1 cellular context compared by ENCODE assay signal in the genomic region with DNA sequence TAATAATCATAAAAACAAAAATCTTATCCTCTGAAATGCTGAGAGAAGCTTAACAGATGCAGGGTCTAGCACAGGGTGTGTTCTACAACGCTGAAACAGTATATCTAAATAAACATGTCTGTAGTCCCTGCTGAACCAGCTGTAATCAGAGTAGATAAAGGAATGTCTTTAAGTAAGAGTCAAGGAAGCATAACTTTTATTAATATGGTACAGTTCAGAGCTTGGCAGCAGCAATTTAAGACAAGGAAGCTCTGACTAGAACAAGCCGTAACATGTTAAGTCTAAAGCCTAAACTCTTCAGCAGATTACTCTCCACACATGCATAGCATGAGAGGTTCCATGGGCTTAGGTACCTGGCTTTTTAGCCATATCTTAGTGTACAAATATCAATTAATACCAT.
TF ChIP-seq lines count a peak whose summit lies in the region.

No MANE protein-coding gene starts in this region.

TF ChIP-seq in GM23338, 12 proteins besides CTCF, POLR2A, EP300 and RAD21 (continued from another document):
- TF ChIP-seq ETS1 (IDR thresholded peaks at IDR 0.05) = no peak
- no peak for TF ChIP-seq ZNF331 (CRISPR knock-in tag; IDR thresholded peaks at IDR 0.05; ENCODE audit: low read depth)
- TF ChIP-seq, protein P1, sequence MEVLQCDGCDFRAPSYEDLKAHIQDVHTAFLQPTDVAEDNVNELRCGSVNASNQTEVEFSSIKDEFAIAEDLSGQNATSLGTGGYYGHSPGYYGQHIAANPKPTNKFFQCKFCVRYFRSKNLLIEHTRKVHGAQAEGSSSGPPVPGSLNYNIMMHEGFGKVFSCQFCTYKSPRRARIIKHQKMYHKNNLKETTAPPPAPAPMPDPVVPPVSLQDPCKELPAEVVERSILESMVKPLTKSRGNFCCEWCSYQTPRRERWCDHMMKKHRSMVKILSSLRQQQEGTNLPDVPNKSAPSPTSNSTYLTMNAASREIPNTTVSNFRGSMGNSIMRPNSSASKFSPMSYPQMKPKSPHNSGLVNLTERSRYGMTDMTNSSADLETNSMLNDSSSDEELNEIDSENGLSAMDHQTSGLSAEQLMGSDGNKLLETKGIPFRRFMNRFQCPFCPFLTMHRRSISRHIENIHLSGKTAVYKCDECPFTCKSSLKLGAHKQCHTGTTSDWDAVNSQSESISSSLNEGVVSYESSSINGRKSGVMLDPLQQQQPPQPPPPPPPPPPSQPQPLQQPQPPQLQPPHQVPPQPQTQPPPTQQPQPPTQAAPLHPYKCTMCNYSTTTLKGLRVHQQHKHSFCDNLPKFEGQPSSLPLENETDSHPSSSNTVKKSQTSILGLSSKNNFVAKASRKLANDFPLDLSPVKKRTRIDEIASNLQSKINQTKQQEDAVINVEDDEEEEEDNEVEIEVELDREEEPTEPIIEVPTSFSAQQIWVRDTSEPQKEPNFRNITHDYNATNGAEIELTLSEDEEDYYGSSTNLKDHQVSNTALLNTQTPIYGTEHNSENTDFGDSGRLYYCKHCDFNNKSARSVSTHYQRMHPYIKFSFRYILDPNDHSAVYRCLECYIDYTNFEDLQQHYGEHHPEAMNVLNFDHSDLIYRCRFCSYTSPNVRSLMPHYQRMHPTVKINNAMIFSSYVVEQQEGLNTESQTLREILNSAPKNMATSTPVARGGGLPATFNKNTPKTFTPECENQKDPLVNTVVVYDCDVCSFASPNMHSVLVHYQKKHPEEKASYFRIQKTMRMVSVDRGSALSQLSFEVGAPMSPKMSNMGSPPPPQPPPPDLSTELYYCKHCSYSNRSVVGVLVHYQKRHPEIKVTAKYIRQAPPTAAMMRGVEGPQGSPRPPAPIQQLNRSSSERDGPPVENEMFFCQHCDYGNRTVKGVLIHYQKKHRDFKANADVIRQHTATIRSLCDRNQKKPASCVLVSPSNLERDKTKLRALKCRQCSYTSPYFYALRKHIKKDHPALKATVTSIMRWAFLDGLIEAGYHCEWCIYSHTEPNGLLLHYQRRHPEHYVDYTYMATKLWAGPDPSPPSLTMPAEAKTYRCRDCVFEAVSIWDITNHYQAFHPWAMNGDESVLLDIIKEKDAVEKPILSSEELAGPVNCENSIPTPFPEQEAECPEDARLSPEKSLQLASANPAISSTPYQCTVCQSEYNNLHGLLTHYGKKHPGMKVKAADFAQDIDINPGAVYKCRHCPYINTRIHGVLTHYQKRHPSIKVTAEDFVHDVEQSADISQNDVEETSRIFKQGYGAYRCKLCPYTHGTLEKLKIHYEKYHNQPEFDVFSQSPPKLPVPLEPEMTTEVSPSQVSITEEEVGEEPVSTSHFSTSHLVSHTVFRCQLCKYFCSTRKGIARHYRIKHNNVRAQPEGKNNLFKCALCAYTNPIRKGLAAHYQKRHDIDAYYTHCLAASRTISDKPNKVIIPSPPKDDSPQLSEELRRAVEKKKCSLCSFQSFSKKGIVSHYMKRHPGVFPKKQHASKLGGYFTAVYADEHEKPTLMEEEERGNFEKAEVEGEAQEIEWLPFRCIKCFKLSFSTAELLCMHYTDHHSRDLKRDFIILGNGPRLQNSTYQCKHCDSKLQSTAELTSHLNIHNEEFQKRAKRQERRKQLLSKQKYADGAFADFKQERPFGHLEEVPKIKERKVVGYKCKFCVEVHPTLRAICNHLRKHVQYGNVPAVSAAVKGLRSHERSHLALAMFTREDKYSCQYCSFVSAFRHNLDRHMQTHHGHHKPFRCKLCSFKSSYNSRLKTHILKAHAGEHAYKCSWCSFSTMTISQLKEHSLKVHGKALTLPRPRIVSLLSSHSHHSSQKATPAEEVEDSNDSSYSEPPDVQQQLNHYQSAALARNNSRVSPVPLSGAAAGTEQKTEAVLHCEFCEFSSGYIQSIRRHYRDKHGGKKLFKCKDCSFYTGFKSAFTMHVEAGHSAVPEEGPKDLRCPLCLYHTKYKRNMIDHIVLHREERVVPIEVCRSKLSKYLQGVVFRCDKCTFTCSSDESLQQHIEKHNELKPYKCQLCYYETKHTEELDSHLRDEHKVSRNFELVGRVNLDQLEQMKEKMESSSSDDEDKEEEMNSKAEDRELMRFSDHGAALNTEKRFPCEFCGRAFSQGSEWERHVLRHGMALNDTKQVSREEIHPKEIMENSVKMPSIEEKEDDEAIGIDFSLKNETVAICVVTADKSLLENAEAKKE (CRISPR knock-in tag; IDR thresholded peaks at IDR 0.05) = no peak
- TF ChIP-seq EZH2 (IDR thresholded peaks at IDR 0.05; ENCODE audit: low read depth, unreplicated experiment) = no peak
- TF ChIP-seq CREB1 (CRISPR knock-in tag; IDR thresholded peaks at IDR 0.05; ENCODE audit: low read depth) = no peak
- TF ChIP-seq NANOG (IDR thresholded peaks at IDR 0.05; ENCODE audit: borderline replicate concordance) = no peak
- TF ChIP-seq ZNF114 (CRISPR knock-in tag; IDR thresholded peaks at IDR 0.05) = no peak
- no peak for TF ChIP-seq EZH2phosphoT487 (IDR thresholded peaks at IDR 0.05; ENCODE audit: unreplicated experiment)
